ENCODE assay signal across 38 cellular contexts in the genomic region with DNA sequence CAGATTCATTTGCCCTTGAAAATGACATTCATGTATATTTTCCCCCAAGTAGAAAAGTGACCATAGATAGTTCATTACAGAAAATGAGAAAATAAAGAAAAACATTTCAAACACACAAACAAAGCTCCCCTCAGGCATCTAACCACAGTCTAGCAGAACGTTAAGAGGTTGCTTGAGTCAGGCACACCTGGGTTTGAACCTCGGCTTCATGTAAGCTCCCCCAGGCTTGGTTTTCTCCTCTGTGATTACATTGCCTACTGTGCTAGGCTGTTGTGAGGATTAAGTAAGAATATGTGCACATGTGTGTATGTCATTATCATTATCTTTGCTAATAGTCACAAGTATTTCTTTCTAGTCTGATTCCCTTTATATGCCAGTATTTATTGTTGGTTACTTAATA. TPM values are rescaled to one million over a fixed set of nuclear protein-coding genes. Genes with fewer than 3 reads are reported as not detected.
"Had no signal": no experiment of that assay in that cellular context is flagged by ENCODE, and none has a peak within 500 bp of the region (broad histone marks: within the 10 kb centered on the region; RNA-seq: fewer than 3 reads in every experiment).

No MANE protein-coding gene starts in this region.

- H3K9me3 ChIP-seq: ascending aorta, MG63, SJCRH30 had no signal

- H3K4me2 ChIP-seq: PC-9 had no signal

- H3K27me3 ChIP-seq: ascending aorta, cardiac muscle cell, MG63, SJCRH30 had no signal

- ATAC-seq: activated CD8-positive, alpha-beta T cell treated with anti-CD3 and anti-CD28 coated beads for 36 hours; activated T-cell treated with anti-CD3 and anti-CD28 coated beads, Interleukin-2, amount 50 U/mL, for 72 hours had no signal

- H3K4me1 ChIP-seq: ascending aorta, SJCRH30 had no signal

- H3K27ac ChIP-seq: ascending aorta, cardiac muscle cell, PC-9, SJCRH30, SK-N-MC, WERI-Rb-1 had no signal

- H3K4me3 ChIP-seq: ascending aorta, cardiac muscle cell, MG63, PC-9, SJCRH30, SK-N-MC had no signal

- DNase-seq: activated CD4-positive, alpha-beta T cell treated with anti-CD3 and anti-CD28 coated beads for 1 hour; activated CD4-positive, alpha-beta T cell treated with anti-CD3 and anti-CD28 coated beads for 48 hours; activated CD4-positive, alpha-beta T cell treated with anti-CD3 and anti-CD28 coated beads, Interleukin-2, amount 50 U/mL, for 4 hours; activated CD4-positive, CD25-positive, alpha-beta regulatory T cell; activated CD8-positive, alpha-beta T cell treated with anti-CD3 and anti-CD28 coated beads for 36 hours; activated gamma-delta T cell; activated naive CD4-positive, alpha-beta T cell treated with Interleukin-2 at 50 U/mL for 16 hours; activated naive CD8-positive, alpha-beta T cell treated with anti-CD3 and anti-CD28 coated beads, Interleukin-2, amount 10 ng/mL, durations not matched to agents 7 days and 5 days; activated T-cell treated with anti-CD3 and anti-CD28 coated beads, Interleukin-2, amount 50 U/mL, for 1 hour; activated T-cell treated with anti-CD3 and anti-CD28 coated beads, Interleukin-2, amount 50 U/mL, for 72 hours; amygdala; Kasumi-1; KBM-7; MG63; NCI-H1048; NCI-H1105 treated with DMSO at 0.1 percent for 48 hours; NCI-H1436; NCI-H1694; NCI-H1930; NCI-H2081 treated with DMSO at 0.1 percent for 48 hours; NCI-H510A; NCI-H526; NCI-H774; PC-9; SHP77; SJCRH30; T1000; WERI-Rb-1 had no signal

- H3K36me3 ChIP-seq: ascending aorta, cardiac muscle cell, MG63, SJCRH30, WERI-Rb-1 had no signal

- H2AFZ ChIP-seq: PC-9 had no signal

RNA-seq across cellular contexts. Expression of a gene that starts 9.1 kb away (rescaled TPM):
- total RNA-seq: activated CD8-positive, alpha-beta memory T cell treated with anti-CD3 and anti-CD28 coated beads for 36 hours; activated CD8-positive, alpha-beta T cell treated with anti-CD3 and anti-CD28 coated beads for 36 hours; activated naive CD8-positive, alpha-beta T cell treated with anti-CD3 and anti-CD28 coated beads, Interleukin-2, amount 10 ng/mL, durations not matched to agents 7 days and 5 days; activated T-cell treated with anti-CD3 and anti-CD28 coated beads, Interleukin-2, amount 50 U/mL, for 72 hours; activated T-helper 2 cell treated with anti-CD3 and anti-CD28 coated beads, Interferon-gamma antibody, Interleukin-2, Interleukin-4, amounts not matched to agents 10 μg/mL and 5 μg/mL and 100 μg/mL, durations not matched to agents 14 hours and 24 hours and 36 hours; ascending aorta; cardiac muscle cell; chondrocyte; PC-9; SJCRH30; T-helper 1 cell treated with Interleukin-12 subunit alpha and Interleukin-12 subunit beta and Interleukin-4 antibody, amounts not matched to agents 30 ng/mL and 1 ng/mL, for 36 hours; T-helper 2 cell treated with Interferon-gamma antibody and Interleukin-4, amounts not matched to agents 100 ng/mL and 5 ng/mL, for 36 hours had no signal
- polyA plus RNA-seq: adipose tissue, cardiac muscle cell had no signal

RNA-seq across cellular contexts. Expression of a gene that starts 42.0 kb away (rescaled TPM):
- total RNA-seq: activated CD8-positive, alpha-beta memory T cell treated with anti-CD3 and anti-CD28 coated beads for 36 hours; activated T-helper 2 cell treated with anti-CD3 and anti-CD28 coated beads, Interferon-gamma antibody, Interleukin-2, Interleukin-4, amounts not matched to agents 10 μg/mL and 5 μg/mL and 100 μg/mL, durations not matched to agents 14 hours and 24 hours and 36 hours; ascending aorta; cardiac muscle cell; chondrocyte; SJCRH30; T-helper 1 cell treated with Interleukin-12 subunit alpha and Interleukin-12 subunit beta and Interleukin-4 antibody, amounts not matched to agents 30 ng/mL and 1 ng/mL, for 36 hours; T-helper 2 cell treated with Interferon-gamma antibody and Interleukin-4, amounts not matched to agents 100 ng/mL and 5 ng/mL, for 36 hours had no signal

RNA-seq across cellular contexts. Expression of a gene that starts 45.5 kb away (rescaled TPM):
- total RNA-seq: activated CD8-positive, alpha-beta memory T cell treated with anti-CD3 and anti-CD28 coated beads for 36 hours; activated CD8-positive, alpha-beta T cell treated with anti-CD3 and anti-CD28 coated beads for 36 hours; activated naive CD8-positive, alpha-beta T cell treated with anti-CD3 and anti-CD28 coated beads, Interleukin-2, amount 10 ng/mL, durations not matched to agents 7 days and 5 days; activated T-cell treated with anti-CD3 and anti-CD28 coated beads, Interleukin-2, amount 50 U/mL, for 72 hours; activated T-helper 2 cell treated with anti-CD3 and anti-CD28 coated beads, Interferon-gamma antibody, Interleukin-2, Interleukin-4, amounts not matched to agents 10 μg/mL and 5 μg/mL and 100 μg/mL, durations not matched to agents 14 hours and 24 hours and 36 hours; ascending aorta; cardiac muscle cell; chondrocyte; OCI-LY7; PC-9; SJCRH30; T-helper 1 cell treated with Interleukin-12 subunit alpha and Interleukin-12 subunit beta and Interleukin-4 antibody, amounts not matched to agents 30 ng/mL and 1 ng/mL, for 36 hours; T-helper 2 cell treated with Interferon-gamma antibody and Interleukin-4, amounts not matched to agents 100 ng/mL and 5 ng/mL, for 36 hours had no signal
- polyA plus RNA-seq: adipose tissue, cardiac muscle cell had no signal
